Comparison of ENCODE assay signal across 8 cellular contexts in the genomic region with DNA sequence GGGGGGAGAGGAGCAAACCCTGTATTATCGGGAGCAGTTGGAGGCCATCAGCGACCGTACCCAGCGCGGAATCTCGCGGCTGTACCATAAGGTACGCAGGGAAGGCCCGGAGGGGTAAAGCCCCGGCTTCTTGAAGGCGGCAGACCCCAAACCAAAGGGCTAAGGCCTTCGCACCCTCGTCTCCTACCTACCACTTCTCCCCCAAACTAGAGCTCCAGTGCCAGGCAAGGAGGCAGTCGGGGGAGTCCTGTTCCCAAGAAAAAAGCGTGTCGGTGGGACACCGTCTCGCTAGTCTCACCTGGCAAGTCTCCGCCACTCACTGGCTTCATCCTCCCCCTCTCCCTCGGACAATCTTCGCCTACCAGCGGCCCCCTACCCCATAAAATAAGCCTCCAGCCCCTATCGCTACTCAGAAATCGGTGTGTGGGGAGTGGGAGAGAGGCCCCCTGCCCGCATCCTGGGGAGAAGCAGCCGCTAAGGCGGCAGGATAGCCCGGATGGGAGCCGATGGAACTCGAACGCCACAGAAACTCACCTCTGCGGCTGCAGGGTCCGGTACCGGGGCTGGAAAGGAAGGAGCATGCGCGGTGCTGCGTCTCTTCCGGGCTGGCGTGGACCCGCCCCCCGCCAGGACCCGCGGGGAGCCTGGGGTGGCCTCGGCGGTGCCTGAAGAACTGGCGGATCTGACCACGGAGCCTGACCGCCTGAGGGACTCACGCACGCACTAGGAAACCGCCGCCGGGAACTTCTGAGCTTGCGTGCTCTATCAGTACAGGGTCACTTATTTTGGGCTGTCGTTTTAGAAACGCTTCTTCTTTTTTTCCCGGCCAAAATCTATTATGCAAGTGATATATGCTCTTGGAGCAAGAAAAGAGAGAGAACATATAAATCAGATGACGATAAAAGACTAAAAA. TPM values are rescaled to one million over a fixed set of nuclear protein-coding genes. Genes with fewer than 3 reads are reported as not detected.
DNase-seq lines count a peak whose midpoint lies in the region; ATAC-seq and TF ChIP-seq lines count a peak whose summit lies in the region.

A gene (minus strand): TSS at position 572 of the 913 bp plus-strand sequence. CDS start 848 bp downstream, outside the sequence.

- peak; percentile 89 for ATAC-seq in HG02798 (IDR thresholded peaks at IDR 0.05; ENCODE audit: poor library complexity, unreplicated experiment)

- DNase-seq in GM10248 (ENCODE audit: extremely low spot score) (peak; percentile 99), NCI-H146 treated with DMSO at 0.1 percent for 48 hours (lab: John Stamatoyannopoulos, UW; ENCODE audit: unreplicated experiment) (peak; percentile 84), T-helper 1 cell (peak; percentile 77 to 92 (median 82)), cardiac muscle cell (ENCODE audit: low read depth in 1 of 2, low spot score in 1 of 2) (peak; percentile 96), tibial artery (peak; percentile 90 to 96)

- 0 to 1% (median 0%) methylated on average over 53 to 58 of the region's 58 CpGs for WGBS in adipose tissue, 3 donors

- no peaks in the 10 kb centered on the region for H3K27me3 ChIP-seq in cardiac muscle cell
- no peaks in the 10 kb centered on the region for H3K27me3 ChIP-seq in parathyroid adenoma (ENCODE audit: control insufficient read depth, insufficient read depth, low read length)
- H3K27me3 ChIP-seq in tibial artery: no peaks in the 10 kb centered on the region

- CTCF ChIA-PET in GM10248 (lab: Yijun Ruan, JAX): interaction anchor here (1.1 to 3.5 kb wide), 7 partner anchors 11 to 230 kb away, joined by 3 to 21 read pairs (median 4); a partner anchor contains a TSS

- H3K27ac ChIP-seq in adipose tissue (ENCODE audit: low read depth, low read length): peak within 1 kb of the TSS; percentile 64
- H3K27ac ChIP-seq in cardiac muscle cell: peak within 1 kb of the TSS; percentile 83
- H3K27ac ChIP-seq in parathyroid adenoma: peak within 1 kb of the TSS; percentile 83
- H3K27ac ChIP-seq in tibial artery: peak within 1 kb of the TSS; percentile 88 to 94

- H3K4me1 ChIP-seq in cardiac muscle cell (ENCODE audit: low read depth) (peaks cover 9% of the 10 kb centered on the region), parathyroid adenoma (peaks cover 3% of the 10 kb centered on the region), tibial artery (peaks cover 0 to 18% (median 14%) of the 10 kb centered on the region in 4 donors)

- H3K4me3 ChIP-seq in cardiac muscle cell (peak within 1 kb of the TSS; percentile 91), parathyroid adenoma (ENCODE audit: low read depth, low read length) (peak within 1 kb of the TSS; percentile 92), tibial artery (peak within 1 kb of the TSS; percentile 82 to 85)

- H2AFZ ChIP-seq in parathyroid adenoma: peak within 1 kb of the TSS; percentile 97

- H3K9ac ChIP-seq in parathyroid adenoma: peak within 1 kb of the TSS; percentile 79

- peak within 1 kb of the TSS; percentile 98 for H3K4me2 ChIP-seq in parathyroid adenoma (ENCODE audit: low read length)

- intact Hi-C loops in tibial artery (cut with DNase I; ENCODE audit: low total_unique reads): no loop called here

- H3K9me3 ChIP-seq in cardiac muscle cell (ENCODE audit: low read depth) (no peaks in the 10 kb centered on the region), parathyroid adenoma (ENCODE audit: control insufficient read depth, low read length) (no peaks in the 10 kb centered on the region), tibial artery (no peaks in the 10 kb centered on the region)

- peaks cover 33% of the 10 kb centered on the region for H3K36me3 ChIP-seq in cardiac muscle cell
- H3K36me3 ChIP-seq in parathyroid adenoma (ENCODE audit: control insufficient read depth, insufficient read depth, low read length): no peaks in the 10 kb centered on the region
- peaks cover 34 to 42% (median 40%) of the 10 kb centered on the region in 3 donors for H3K36me3 ChIP-seq in tibial artery

- TF ChIP-seq CTCF in GM10248 (IDR thresholded peaks at IDR 0.05; ENCODE audit: control extremely low read depth, extremely low read depth, low read depth, missing control alignments) (no peak), cardiac muscle cell (IDR thresholded peaks at IDR 0.05; ENCODE audit: low read depth, low read length) (no peak), parathyroid adenoma (IDR thresholded peaks at IDR 0.05) (no peak), tibial artery (IDR thresholded peaks at IDR 0.05) (peak in 1 of 2 experiments; percentile 12)

- H3K79me2 ChIP-seq in parathyroid adenoma: no peaks in the 10 kb centered on the region

- POLR2A ChIA-PET in GM10248 (lab: Yijun Ruan, JAX): interaction anchor here (0.5 to 1.4 kb wide), 7 partner anchors 10 to 274 kb away, joined by 3 to 7 read pairs (median 4); a partner anchor contains a TSS

RNA-seq across cellular contexts. Expression of the gene that starts here (rescaled TPM):
- polyA plus RNA-seq in adipose tissue (1,000 to 10,000 TPM; 2,333 to 3,324 (median 2,913) TPM), cardiac muscle cell (558 and 632 TPM in 2 replicates)
- 1,764 and 2,367 TPM in 2 replicates for total RNA-seq in cardiac muscle cell

Comparison
In these comparisons a context has a peak if more than half of its experiments do, and no peak if none do; other contexts are left out.
1. Peak in every context shown above with its lines: DNase-seq, ATAC-seq, H3K4me3 ChIP-seq and H3K27ac ChIP-seq.